In the genomic region with DNA sequence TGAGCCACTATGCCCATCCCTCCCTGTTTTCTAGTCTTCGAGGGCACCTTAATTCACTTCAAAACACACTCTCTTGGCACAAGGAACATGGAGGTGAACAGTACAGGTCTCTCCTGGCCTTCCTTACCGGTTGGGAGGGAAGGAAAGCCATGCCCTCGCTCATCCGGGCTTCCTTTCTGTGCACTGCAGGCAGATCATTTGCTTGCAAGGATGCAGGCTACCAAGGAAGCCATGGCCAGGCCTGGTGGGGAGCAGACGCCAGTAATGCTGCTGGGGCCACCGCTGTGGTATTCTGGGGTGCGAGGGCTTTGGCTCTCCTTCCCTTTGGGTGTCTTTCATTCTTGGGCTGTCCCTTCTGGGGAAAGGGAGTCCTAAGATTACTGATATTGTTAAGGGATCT, we compare ENCODE assay signal across 19 cellular contexts.
"Had no signal": no experiment of that assay in that cellular context is flagged by ENCODE, and none has a peak within 500 bp of the region (broad histone marks: within the 10 kb centered on the region; RNA-seq: fewer than 3 reads in every experiment).

No MANE protein-coding gene starts in this region.

- H2AFZ ChIP-seq: hepatocyte had no signal

- H3K4me3 Mint-ChIP-seq: immature natural killer cell had no signal

- H3K79me2 ChIP-seq: hepatocyte had no signal

- H3K27ac ChIP-seq: coronary artery, dorsolateral prefrontal cortex, esophagus muscularis mucosa, foreskin keratinocyte, gastroesophageal sphincter, heart left ventricle, hepatocyte, left lung, lower lobe of right lung had no signal

- H3K4me3 ChIP-seq: coronary artery, dorsolateral prefrontal cortex, esophagus muscularis mucosa, gastroesophageal sphincter, heart left ventricle, hepatocyte, left lung, lower lobe of right lung had no signal

- H3K4me2 ChIP-seq: hepatocyte had no signal

- H3K27me3 ChIP-seq: dorsolateral prefrontal cortex, foreskin keratinocyte, heart left ventricle, hepatocyte, left lung had no signal

- H3K4me1 ChIP-seq: esophagus muscularis mucosa, foreskin keratinocyte, gastroesophageal sphincter, heart left ventricle, left lung, lower lobe of right lung had no signal

- H3K9me3 ChIP-seq: esophagus muscularis mucosa, gastroesophageal sphincter, heart left ventricle, left lung, lower lobe of right lung had no signal

- H3K36me3 ChIP-seq: esophagus muscularis mucosa, gastroesophageal sphincter, heart left ventricle, left lung, lower lobe of right lung had no signal

- H3K9me3 Mint-ChIP-seq: immature natural killer cell had no signal

- H3K27ac Mint-ChIP-seq: immature natural killer cell had no signal

- ATAC-seq: foreskin keratinocyte, gastroesophageal sphincter, heart left ventricle, left cardiac atrium, left lung, left ventricle myocardium superior, lower lobe of right lung had no signal

- DNase-seq: dermis blood vessel endothelial cell; effector CD4-positive, alpha-beta T cell; effector memory CD4-positive, alpha-beta T cell; foreskin keratinocyte; heart left ventricle; hypothalamus; immature natural killer cell; islet precursor cell; left cardiac atrium; left lung; left ventricle myocardium superior; lower lobe of right lung; mesenchymal stem cell; midbrain had no signal

- H3K36me3 Mint-ChIP-seq: immature natural killer cell had no signal
